ENCODE assay signal across 8 cellular contexts in the genomic region with DNA sequence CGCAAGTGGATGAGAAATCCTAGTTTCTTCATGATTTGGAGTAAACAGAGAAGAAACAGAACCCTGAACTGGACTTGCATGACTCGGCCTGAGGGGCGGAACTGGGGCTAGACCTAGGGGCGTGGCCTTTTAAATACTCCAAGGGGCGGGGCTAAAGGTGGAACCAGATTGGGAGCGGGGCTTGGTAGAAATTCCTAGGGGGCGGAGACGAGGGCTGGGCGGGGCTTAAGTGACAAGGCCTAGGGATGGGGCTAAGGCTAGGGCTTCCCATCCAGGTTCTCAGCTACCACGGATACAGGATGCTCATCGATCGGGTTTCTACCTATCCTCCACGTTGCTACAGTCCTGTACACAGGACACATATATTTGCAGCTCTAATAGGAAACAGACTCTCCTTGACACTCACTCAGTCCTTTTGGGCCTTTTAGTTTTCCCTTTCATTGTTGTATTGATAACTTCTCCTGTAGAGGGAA. TPM values are rescaled to one million over a fixed set of nuclear protein-coding genes. Genes with fewer than 3 reads are reported as not detected.
A peak's percentile ranks its signal among the peaks of the same experiment; 100 is the strongest.
DNase-seq lines count a peak whose midpoint lies in the region; TF ChIP-seq lines count a peak whose summit lies in the region.

No MANE protein-coding gene starts in this region.

- TF ChIP-seq CTCF in GM12875 (IDR thresholded peaks at IDR 0.05; ENCODE audit: borderline replicate concordance, insufficient read depth, low read depth, low read length) (no peak), LNCaP clone FGC (IDR thresholded peaks at IDR 0.05; ENCODE audit: control insufficient read depth, extremely low read depth, insufficient read depth) (no peak), cardiac fibroblast (IDR thresholded peaks at IDR 0.05; ENCODE audit: low read depth, low read length) (no peak)

- DNase-seq in H7, result peak; percentile 91
- peak; percentile 77 for DNase-seq in LNCaP clone FGC (ENCODE audit: low read depth)
- DNase-seq in RPMI7951 (ENCODE audit: low read depth), result peak; percentile 89
- peak; percentile 94 to 96 for DNase-seq in cardiac fibroblast (ENCODE audit: low read depth in 2 of 2)
- DNase-seq in iris pigment epithelial cell (ENCODE audit: low read depth), result peak; percentile 89
- peak; percentile 89 for DNase-seq in stimulated activated CD4-positive, alpha-beta T cell treated with anti-CD3 and anti-CD28 coated beads, Interleukin-15, amount 100 ng/mL, for 24 hours
- no peak for DNase-seq in NCI-H226

- H3K36me3 ChIP-seq in H7 (replicated peaks; ENCODE audit: control insufficient read depth, insufficient read depth, low read length), result no peaks in the 10 kb centered on the region

- H3K4me3 ChIP-seq in GM12875 (ENCODE audit: low read depth, low read length), result peak overlapping the region; percentile 87
- peak overlapping the region; percentile 53 for H3K4me3 ChIP-seq in H7 (ENCODE audit: insufficient read depth, low read depth, low read length)
- peak overlapping the region; percentile 90 for H3K4me3 ChIP-seq in LNCaP clone FGC (ENCODE audit: low read depth, low read length)
- peak overlapping the region; percentile 82 to 91 for H3K4me3 ChIP-seq in cardiac fibroblast (replicated peaks in 1 of 2; ENCODE audit: low read depth in 2 of 2, low read length in 2 of 2)

- H3K27me3 ChIP-seq in H7 (ENCODE audit: control insufficient read depth, insufficient read depth, low read length), result no peaks in the 10 kb centered on the region; the same call in 1 of the 2 replicates

RNA-seq across cellular contexts. Expression of a gene that starts 0.4 kb away (rescaled TPM):
- total RNA-seq in H7 (2014; rRNA removed; shearing (Covaris generic)), result 3.6 and 4.7 TPM in 2 replicates
- 10.1 and 11.7 TPM in 2 replicates for total RNA-seq in RPMI7951 (2014; rRNA removed; shearing (Covaris generic))

RNA-seq across cellular contexts. Expression of a gene that starts 14.0 kb away (rescaled TPM):
- total RNA-seq in H7 (2014; rRNA removed; shearing (Covaris generic)), result 6.1 and 15.1 TPM in 2 replicates
- total RNA-seq in RPMI7951 (2014; rRNA removed; shearing (Covaris generic)), result 14.4 and 21.4 TPM in 2 replicates

RNA-seq across cellular contexts. Expression of a gene that starts 52.8 kb away (rescaled TPM):
- 1.00 and 1.4 TPM in 2 replicates for total RNA-seq in H7 (2014; rRNA removed; shearing (Covaris generic))
- 2.5 and 3.1 TPM in 2 replicates for total RNA-seq in RPMI7951 (2014; rRNA removed; shearing (Covaris generic))

RNA-seq across cellular contexts. Expression of a gene that starts 59.3 kb away (rescaled TPM):
- not detected in 2 replicates for total RNA-seq in H7 (2014; rRNA removed; shearing (Covaris generic))
- total RNA-seq in RPMI7951 (2014; rRNA removed; shearing (Covaris generic)), result not detected in 2 replicates
